ENCODE assay signal across 1 cellular context in genomic region chr1:44655609-44656008, GRCh38.
TF ChIP-seq lines count a peak whose summit lies in the region.

No MANE protein-coding gene starts in this region.

TF ChIP-seq in HepG2, 621 proteins besides CTCF, POLR2A, EP300 and RAD21 (continued from another document):
- TF ChIP-seq ZNF597 (CRISPR knock-in tag; IDR thresholded peaks at IDR 0.05) (no peak), SALL1 (CRISPR knock-in tag; IDR thresholded peaks at IDR 0.05) (peak; percentile 19; the same call in 1 of the 2 replicates), STAT6 (CRISPR knock-in tag; IDR thresholded peaks at IDR 0.05; ENCODE audit: borderline replicate concordance) (0 out of 2 replicates have a peak, but pooled peaks have one; percentile 56), SP4 (CRISPR knock-in tag; IDR thresholded peaks at IDR 0.05) (no peak), THAP9 (CRISPR knock-in tag; IDR thresholded peaks at IDR 0.05; ENCODE audit: borderline replicate concordance) (no peak), ZNF710 (CRISPR knock-in tag; IDR thresholded peaks at IDR 0.05; ENCODE audit: borderline replicate concordance) (peak; percentile 85; the same call in 1 of the 2 replicates), SAP130 (CRISPR knock-in tag; IDR thresholded peaks at IDR 0.05; ENCODE audit: low read depth) (peak; percentile 21; the same call in 1 of the 2 replicates), ZBTB34 (CRISPR knock-in tag; IDR thresholded peaks at IDR 0.05) (0 out of 2 replicates have a peak, but pooled peaks have one; percentile 38), KDM2A (CRISPR knock-in tag; IDR thresholded peaks at IDR 0.05; ENCODE audit: borderline replicate concordance, low read depth) (0 out of 2 replicates have a peak, but pooled peaks have one; percentile 19), LCORL (IDR thresholded peaks at IDR 0.05) (no peak), LCORL (CRISPR knock-in tag; IDR thresholded peaks at IDR 0.05) (0 out of 2 replicates have a peak, but pooled peaks have one; percentile 50), ZNF317 (CRISPR knock-in tag; IDR thresholded peaks at IDR 0.05) (no peak)
TF ChIP-seq in HepG2: peak in this region for 28.
